28 cellular contexts compared by ENCODE assay signal in genomic region chr9:107870927-107871720, GRCh38.
A peak's percentile ranks its signal among the peaks of the same experiment; 100 is the strongest.
DNase-seq lines count a peak whose midpoint lies in the region; ATAC-seq and TF ChIP-seq lines count a peak whose summit lies in the region.
"Had no signal": no experiment of that assay in that cellular context is flagged by ENCODE, and none has a peak within 500 bp of the region (broad histone marks: within the 10 kb centered on the region; RNA-seq: fewer than 3 reads in every experiment).

No MANE protein-coding gene starts in this region.

- no peak overlapping the region for H4K8ac ChIP-seq in IMR-90 (ENCODE audit: low read depth in 2 of 2, low read length in 2 of 2)

- ATAC-seq in IMR-90 (ENCODE audit: low read depth), result no peak
- peak in 1 of 2 donors; percentile 18 for ATAC-seq in naive B cell (ENCODE audit: low read depth in 2 of 2)
- ATAC-seq in HG02870 (IDR thresholded peaks at IDR 0.05; ENCODE audit: unreplicated experiment), result no peak
- ATAC-seq: activated naive CD8-positive, alpha-beta T cell treated with anti-CD3 and anti-CD28 coated beads, Interleukin-2, amount 50 U/mL, for 24 hours; activated T-cell treated with anti-CD3 and anti-CD28 coated beads, Interleukin-2, amount 50 U/mL, for 4 hours; CD8-positive, alpha-beta T cell; heart left ventricle; lower lobe of right lung; Panc1 had no signal

- H3K4me3 ChIP-seq in IMR-90 (ENCODE audit: insufficient read depth, low read depth, low read length), result no peak overlapping the region
- H3K4me3 ChIP-seq in PC-9, result no peak overlapping the region
- no peak overlapping the region for H3K4me3 ChIP-seq in sigmoid colon
- H3K4me3 ChIP-seq: heart left ventricle, lower lobe of right lung, right atrium auricular region had no signal

- H3K23ac ChIP-seq in IMR-90 (ENCODE audit: low read depth, low read length), result no peak overlapping the region

- no peak overlapping the region for H2BK5ac ChIP-seq in IMR-90 (ENCODE audit: low read depth, low read length, poor library complexity, severe bottlenecking)

- H3K9me2 ChIP-seq in PC-9 (ENCODE audit: insufficient read depth), result no peaks in the 10 kb centered on the region

- WGBS in IMR-90 (ENCODE audit: extremely low coverage in 2 of 2, insufficient read length in 1 of 2), 2 experiments, result no CpG with 5 or more reads among the region's 3 CpGs
- WGBS in sigmoid colon, 2 donors, result 58 to 68% methylated on average over 3 of the region's 3 CpGs

- no peaks in the 10 kb centered on the region for H3K36me3 ChIP-seq in IMR-90 (ENCODE audit: control insufficient read depth, insufficient read depth, low read length)
- H3K36me3 ChIP-seq in PC-9 (ENCODE audit: low read depth), result no peaks in the 10 kb centered on the region
- H3K36me3 ChIP-seq in sigmoid colon, result no peaks in the 10 kb centered on the region
- H3K36me3 ChIP-seq: heart left ventricle, lower lobe of right lung, right atrium auricular region had no signal

- peak; percentile 25 for DNase-seq in NCI-H1105 treated with DMSO at 0.1 percent for 48 hours (lab: John Stamatoyannopoulos, UW)
- DNase-seq in NCI-H1105 (lab: John Stamatoyannopoulos, UW), result no peak
- no peak for DNase-seq in IMR-90
- peak in 1 of 2 experiments; percentile 78 for DNase-seq in PC-9
- DNase-seq in naive B cell, result no peak
- no peak for DNase-seq in sigmoid colon
- DNase-seq in COLO668 (lab: John Stamatoyannopoulos, UW; ENCODE audit: unreplicated experiment), result no peak
- DNase-seq: activated CD4-positive, alpha-beta T cell treated with anti-CD3 and anti-CD28 coated beads for 48 hours; activated gamma-delta T cell treated with Interleukin-2 at 50 U/mL for 16 hours; activated naive CD8-positive, alpha-beta T cell treated with anti-CD3 and anti-CD28 coated beads, Interleukin-2, amount 50 U/mL, for 24 hours; activated T-cell treated with anti-CD3 and anti-CD28 coated beads, Interleukin-2, amount 50 U/mL, for 4 hours; CD8-positive, alpha-beta T cell; cerebellar nuclear complex; DMS79 treated with DMSO at 0.1 percent for 48 hours; H7; heart left ventricle; kidney; lower lobe of right lung; NCI-H1930; NCI-H446; SHP77; stimulated activated CD4-positive, alpha-beta T cell treated with anti-CD3 and anti-CD28 coated beads, Interleukin-2, amount 100 ng/mL, for 48 hours had no signal

- H3K27me3 ChIP-seq in IMR-90 (ENCODE audit: control insufficient read depth, insufficient read depth, low read length) (no peaks in the 10 kb centered on the region; the same call in 1 of the 2 replicates), PC-9 (ENCODE audit: insufficient read depth, low read depth) (no peaks in the 10 kb centered on the region), sigmoid colon (no peaks in the 10 kb centered on the region)
- H3K27me3 ChIP-seq: heart left ventricle, right atrium auricular region had no signal

- H2BK120ac ChIP-seq in IMR-90 (ENCODE audit: low read depth, low read length), result no peak overlapping the region

- H3K4ac ChIP-seq in IMR-90 (ENCODE audit: low read depth, low read length), result no peak overlapping the region

- peak overlapping the region in 5 of 6 donors; percentile 89 to 95 (median 93) for H3K27ac Mint-ChIP-seq in naive B cell
- H3K27ac Mint-ChIP-seq: activated naive CD8-positive, alpha-beta T cell treated with anti-CD3 and anti-CD28 coated beads, Interleukin-2, amount 50 U/mL, for 24 hours; CD8-positive, alpha-beta T cell had no signal

- TF ChIP-seq POLR2A in IMR-90 (IDR thresholded peaks at IDR 0.05; ENCODE audit: low read depth, low read length) (no peak), sigmoid colon (IDR thresholded peaks at IDR 0.05) (no peak)

- no peak for TF ChIP-seq RAD21 in IMR-90 (IDR thresholded peaks at IDR 0.05; ENCODE audit: low read length)

- CTCF ChIA-PET in IMR-90 (lab: Yijun Ruan, JAX), result interaction anchor here (1.0 kb wide), 1 partner anchor 10 kb away, joined by 3 read pairs; no protein-coding TSS in a partner anchor
- CTCF ChIA-PET in PC-9 (lab: Charles Lee), result no interaction called here

- no peak overlapping the region for H2BK20ac ChIP-seq in IMR-90 (ENCODE audit: low read depth, low read length)

- H2AK5ac ChIP-seq in IMR-90 (ENCODE audit: low read depth, low read length), result no peak overlapping the region

- H3F3A ChIP-seq in PC-9 (ENCODE audit: insufficient read depth, low read depth), result 0 out of 2 replicates have a peak, but pooled peaks cover 6% of the 10 kb centered on the region

- TF ChIP-seq EP300 in sigmoid colon (IDR thresholded peaks at IDR 0.05), result no peak

- H3K9ac ChIP-seq in IMR-90 (ENCODE audit: low read depth, low read length), result no peak overlapping the region
- H3K9ac ChIP-seq: KMS-11, parathyroid adenoma had no signal

- peak overlapping the region in 6 of 8 donors; percentile 37 to 83 (median 68) for H3K4me3 Mint-ChIP-seq in naive B cell
- H3K4me3 Mint-ChIP-seq: activated naive CD8-positive, alpha-beta T cell treated with anti-CD3 and anti-CD28 coated beads, Interleukin-2, amount 50 U/mL, for 24 hours; activated T-cell treated with anti-CD3 and anti-CD28 coated beads, Interleukin-2, amount 50 U/mL, for 4 hours; CD8-positive, alpha-beta T cell; neural crest cell had no signal

- no peaks in the 10 kb centered on the region for H3K9me1 ChIP-seq in IMR-90 (ENCODE audit: insufficient read depth, low read length)

- H4K20me1 ChIP-seq in IMR-90 (ENCODE audit: insufficient read depth, low read length), result no peaks in the 10 kb centered on the region
- H4K20me1 ChIP-seq in PC-9 (ENCODE audit: insufficient read depth), result no peaks in the 10 kb centered on the region; the same call in 1 of the 2 replicates

- H3K79me2 ChIP-seq in PC-9 (ENCODE audit: low read depth), result no peaks in the 10 kb centered on the region
- H3K79me2 ChIP-seq: parathyroid adenoma had no signal

- peaks cover 0 to 5% (median 2%) of the 10 kb centered on the region in 7 donors for H3K9me3 Mint-ChIP-seq in naive B cell
- H3K9me3 Mint-ChIP-seq: activated naive CD8-positive, alpha-beta T cell treated with anti-CD3 and anti-CD28 coated beads, Interleukin-2, amount 50 U/mL, for 24 hours; CD8-positive, alpha-beta T cell; neural crest cell had no signal

- H3K36me3 Mint-ChIP-seq in naive B cell, result peaks cover 0 to 10% of the 10 kb centered on the region in 2 donors
- H3K36me3 Mint-ChIP-seq: CD8-positive, alpha-beta T cell had no signal

- POLR2A ChIA-PET in IMR-90 (lab: Charles Lee; ENCODE audit: unreplicated experiment), result no interaction called here
- POLR2A ChIA-PET in PC-9 (lab: Charles Lee; ENCODE audit: unreplicated experiment), result interaction anchor here (0.6 kb wide), 1 partner anchor 382 kb away, joined by 6 read pairs; the partner anchor contains the start of gene KLF4

- H3K56ac ChIP-seq in IMR-90 (ENCODE audit: extremely low read depth, insufficient read depth, low read length), result no peak overlapping the region

- no peaks in the 10 kb centered on the region for H3K27me3 Mint-ChIP-seq in naive B cell
- H3K27me3 Mint-ChIP-seq: activated naive CD8-positive, alpha-beta T cell treated with anti-CD3 and anti-CD28 coated beads, Interleukin-2, amount 50 U/mL, for 24 hours had no signal

- no peak overlapping the region for H4K91ac ChIP-seq in IMR-90 (ENCODE audit: insufficient read depth, low read depth, low read length)

- in situ Hi-C loops in IMR-90 (cut with MboI; ENCODE audit: low sequenced_read_pairs), result no loop called here

- H3K79me1 ChIP-seq in IMR-90 (ENCODE audit: low read depth in 1 of 2, low read length in 2 of 2), result no peaks in the 10 kb centered on the region

- H3K4me1 ChIP-seq in IMR-90 (ENCODE audit: control insufficient read depth, insufficient read depth, low read length) (no peaks in the 10 kb centered on the region; the same call in 1 of the 2 replicates), PC-9 (replicated peaks; ENCODE audit: insufficient read depth) (peaks cover 12% of the 10 kb centered on the region), sigmoid colon (no peaks in the 10 kb centered on the region)
- H3K4me1 ChIP-seq: parathyroid adenoma had no signal

- H3K27ac ChIP-seq in IMR-90 (ENCODE audit: insufficient read depth, low read length), result no peak overlapping the region
- no peak overlapping the region for H3K27ac ChIP-seq in PC-9
- no peak overlapping the region for H3K27ac ChIP-seq in sigmoid colon
- H3K27ac ChIP-seq: heart left ventricle, KMS-11, lower lobe of right lung, parathyroid adenoma, right atrium auricular region had no signal

- H3K9me3 ChIP-seq in IMR-90 (ENCODE audit: control insufficient read depth, insufficient read depth, low read length), result no peaks in the 10 kb centered on the region
- no peaks in the 10 kb centered on the region for H3K9me3 ChIP-seq in PC-9 (ENCODE audit: insufficient read depth, low read depth)
- no peaks in the 10 kb centered on the region for H3K9me3 ChIP-seq in sigmoid colon
- H3K9me3 ChIP-seq: heart left ventricle, lower lobe of right lung, right atrium auricular region had no signal

- H2BK15ac ChIP-seq in IMR-90 (ENCODE audit: low read depth, low read length), result no peak overlapping the region

- dilution Hi-C loops in IMR-90 (cut with HindIII; ENCODE audit: low sequenced_read_pairs, unreplicated experiment), result no loop called here

- H3K4me2 ChIP-seq in IMR-90 (ENCODE audit: low read depth, low read length), result no peak overlapping the region
- H3K4me2 ChIP-seq in PC-9, result 0 out of 2 replicates have a peak overlapping the region, but pooled peaks have one; percentile 11
- H3K4me2 ChIP-seq: KMS-11 had no signal

- TF ChIP-seq CTCF in IMR-90 (conservative IDR thresholded peaks at IDR 0.05; ENCODE audit: low read depth, low read length) (no peak), PC-9 (conservative IDR thresholded peaks at IDR 0.05) (no peak), sigmoid colon (IDR thresholded peaks at IDR 0.05) (no peak)

- no peak overlapping the region for H2AK9ac ChIP-seq in IMR-90 (replicated peaks; ENCODE audit: low read depth, low read length, poor library complexity)

- BruUV-seq in IMR-90 (replicated peaks; lab: Mats Ljungman, UMichigan) (no TSS peak), PC-9 (replicated peaks; lab: Mats Ljungman, UMichigan) (no TSS peak)

- intact Hi-C loops in IMR-90 (cut with micrococcal nuclease) (loop anchor here (10.0 kb wide), 1 partner anchor 894 kb away; no protein-coding TSS in a partner anchor), PC-9 (cut with micrococcal nuclease; ENCODE audit: unreplicated experiment) (no loop called here), sigmoid colon (cut with DNase I) (no loop called here)

- H3K14ac ChIP-seq in IMR-90 (replicated peaks; ENCODE audit: low read depth, low read length), result no peak overlapping the region

- H3K4me1 Mint-ChIP-seq in naive B cell, result peaks cover 64 to 95% (median 86%) of the 10 kb centered on the region in 3 donors

- H2AFZ ChIP-seq in IMR-90 (replicated peaks; ENCODE audit: low read length, poor library complexity), result no peak overlapping the region
- no peak overlapping the region for H2AFZ ChIP-seq in PC-9
- H2AFZ ChIP-seq: parathyroid adenoma had no signal

- H3K18ac ChIP-seq in IMR-90 (ENCODE audit: low read depth, low read length), result no peak overlapping the region

- no peak overlapping the region for H4K5ac ChIP-seq in IMR-90 (ENCODE audit: low read depth, low read length)

TF ChIP-seq in IMR-90, 13 proteins besides CTCF, POLR2A, EP300 and RAD21:
- TF ChIP-seq MXI1 (IDR thresholded peaks at IDR 0.05; ENCODE audit: borderline replicate concordance, low read depth, low read length), result no peak
- peak; percentile 14; the same call in 1 of the 2 replicates for TF ChIP-seq CEBPB (IDR thresholded peaks at IDR 0.05; ENCODE audit: low read depth, low read length)
